16 cellular contexts compared by ENCODE assay signal in the genomic region with DNA sequence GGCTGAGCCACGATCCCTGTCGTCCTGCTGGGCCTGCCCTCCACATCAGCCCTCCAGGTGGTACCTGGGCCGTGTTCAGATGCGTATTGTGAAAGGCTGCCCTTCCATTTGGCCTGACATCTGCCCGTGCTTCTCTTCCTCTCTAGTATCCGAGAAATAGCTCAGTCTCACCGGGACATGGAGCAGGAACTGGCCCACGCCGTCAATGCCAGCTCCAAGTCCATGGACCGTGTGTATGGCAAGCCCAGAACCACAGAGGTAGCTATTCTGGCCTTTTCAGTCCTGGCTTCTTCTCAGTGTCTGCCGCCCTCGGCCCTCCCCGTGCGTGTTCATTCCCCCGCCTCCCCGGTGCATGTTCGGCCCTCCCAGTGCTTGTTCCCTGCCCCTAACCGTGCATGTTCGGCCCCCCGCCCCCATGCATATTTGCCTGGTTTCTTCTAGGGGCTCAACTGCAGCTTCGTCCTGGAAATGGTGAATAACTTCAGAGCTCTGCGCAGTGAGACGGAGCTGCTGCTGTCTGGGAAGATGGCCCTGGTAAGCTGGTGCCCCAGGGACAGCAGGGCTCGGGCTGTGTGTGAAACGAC.
DNase-seq lines count a peak whose midpoint lies in the region; ATAC-seq and TF ChIP-seq lines count a peak whose summit lies in the region.
"Had no signal": no experiment of that assay in that cellular context is flagged by ENCODE, and none has a peak within 500 bp of the region (broad histone marks: within the 10 kb centered on the region; RNA-seq: fewer than 3 reads in every experiment).

No MANE protein-coding gene starts in this region.

- H3K4me3 ChIP-seq in lower lobe of right lung (no peak overlapping the region), spleen (no peak overlapping the region), tibial artery (no peak overlapping the region)
- H3K4me3 ChIP-seq: GM23338, MG63, SK-N-MC had no signal

- 95 to 98% (median 96%) methylated on average over 23 to 25 of the region's 25 CpGs for WGBS in spleen, 5 donors

- peaks cover 81% of the 10 kb centered on the region for H3K36me3 ChIP-seq in lower lobe of right lung
- H3K36me3 ChIP-seq in spleen = peaks cover 5 to 100% (median 93%) of the 10 kb centered on the region in 6 donors
- peaks cover 76 to 97% (median 89%) of the 10 kb centered on the region in 3 donors for H3K36me3 ChIP-seq in tibial artery

- H3K36me3 Mint-ChIP-seq in CD14-positive monocyte = peaks cover 87 to 94% of the 10 kb centered on the region in 2 donors

- no peak for TF ChIP-seq POLR2A in spleen (IDR thresholded peaks at IDR 0.05)

- H3K4me1 ChIP-seq in lower lobe of right lung = no peaks in the 10 kb centered on the region
- no peaks in the 10 kb centered on the region for H3K4me1 ChIP-seq in spleen
- H3K4me1 ChIP-seq in tibial artery = no peaks in the 10 kb centered on the region

- intact Hi-C loops in CD14-positive monocyte (cut with micrococcal nuclease) = no loop called here
- intact Hi-C loops in lower lobe of right lung (cut with DNase I) = no loop called here
- intact Hi-C loops in spleen (cut with DNase I; ENCODE audit: low total_unique reads) = no loop called here
- intact Hi-C loops in tibial artery (cut with DNase I; ENCODE audit: low total_unique reads) = no loop called here

- H3K4me3 Mint-ChIP-seq in CD14-positive monocyte = no peak overlapping the region
- H3K4me3 Mint-ChIP-seq: GM23338 had no signal

- H3K27me3 ChIP-seq in lower lobe of right lung (ENCODE audit: low read depth) (no peaks in the 10 kb centered on the region), spleen (replicated peaks in 1 of 7) (no peaks in the 10 kb centered on the region), tibial artery (no peaks in the 10 kb centered on the region)
- H3K27me3 ChIP-seq: MG63 had no signal

- H3K27ac ChIP-seq in VCaP (peak overlapping the region; percentile 76; the same call in 1 of the 2 replicates), lower lobe of right lung (no peak overlapping the region), spleen (no peak overlapping the region), tibial artery (no peak overlapping the region)
- H3K27ac ChIP-seq: SK-N-MC had no signal

- H3K27ac Mint-ChIP-seq in CD14-positive monocyte = peak overlapping the region in 2 of 7 donors; percentile 40 to 61
- H3K27ac Mint-ChIP-seq: GM23338 had no signal

- no peak for ATAC-seq in lower lobe of right lung
- ATAC-seq in GM19467 (IDR thresholded peaks at IDR 0.05; ENCODE audit: unreplicated experiment) = no peak
- ATAC-seq: GM23338, Panc1, Right ventricle myocardium inferior had no signal

- H3K4me1 Mint-ChIP-seq in CD14-positive monocyte = no peaks in the 10 kb centered on the region
- H3K4me1 Mint-ChIP-seq: GM23338 had no signal

- TF ChIP-seq CTCF in CD14-positive monocyte (IDR thresholded peaks at IDR 0.05) = no peak
- TF ChIP-seq CTCF in VCaP (conservative IDR thresholded peaks at IDR 0.05) = no peak
- TF ChIP-seq CTCF in lower lobe of right lung (IDR thresholded peaks at IDR 0.05) = no peak
- no peak for TF ChIP-seq CTCF in spleen (IDR thresholded peaks at IDR 0.05 in 8 of 11, conservative IDR thresholded peaks at IDR 0.05 in 3 of 11)
- no peak for TF ChIP-seq CTCF in tibial artery (IDR thresholded peaks at IDR 0.05)

- DNase-seq in CD14-positive monocyte (ENCODE audit: low spot score) (peak; percentile 20), lower lobe of right lung (peak; percentile 44), spleen (peak; percentile 49), tibial artery (no peak)
- DNase-seq in effector CD4-positive, alpha-beta T cell = no peak
- DNase-seq: DMS79 treated with DMSO at 0.1 percent for 48 hours, Karpas-422, MG63, NCI-H1092, NCI-H510A treated with DMSO at 0.1 percent for 48 hours had no signal

- H3K27me3 Mint-ChIP-seq in CD14-positive monocyte (ENCODE audit: low read depth in 3 of 3) = peaks cover 0 to 3% (median 0%) of the 10 kb centered on the region in 3 donors

- no peaks in the 10 kb centered on the region for H3K9me3 ChIP-seq in lower lobe of right lung
- no peaks in the 10 kb centered on the region for H3K9me3 ChIP-seq in spleen
- H3K9me3 ChIP-seq in tibial artery = no peaks in the 10 kb centered on the region
- H3K9me3 ChIP-seq: MG63 had no signal

- no peaks in the 10 kb centered on the region for H3K9me3 Mint-ChIP-seq in CD14-positive monocyte

Comparison
In these comparisons a context has a peak if more than half of its experiments do, and no peak if none do; other contexts are left out.
1. DNase-seq: peak in CD14-positive monocyte (single experiment), lower lobe of right lung (single experiment) and spleen (single experiment); none in tibial artery (0 of 2) and effector CD4-positive, alpha-beta T cell (single experiment).